8 cellular contexts compared by ENCODE assay signal in the genomic region with DNA sequence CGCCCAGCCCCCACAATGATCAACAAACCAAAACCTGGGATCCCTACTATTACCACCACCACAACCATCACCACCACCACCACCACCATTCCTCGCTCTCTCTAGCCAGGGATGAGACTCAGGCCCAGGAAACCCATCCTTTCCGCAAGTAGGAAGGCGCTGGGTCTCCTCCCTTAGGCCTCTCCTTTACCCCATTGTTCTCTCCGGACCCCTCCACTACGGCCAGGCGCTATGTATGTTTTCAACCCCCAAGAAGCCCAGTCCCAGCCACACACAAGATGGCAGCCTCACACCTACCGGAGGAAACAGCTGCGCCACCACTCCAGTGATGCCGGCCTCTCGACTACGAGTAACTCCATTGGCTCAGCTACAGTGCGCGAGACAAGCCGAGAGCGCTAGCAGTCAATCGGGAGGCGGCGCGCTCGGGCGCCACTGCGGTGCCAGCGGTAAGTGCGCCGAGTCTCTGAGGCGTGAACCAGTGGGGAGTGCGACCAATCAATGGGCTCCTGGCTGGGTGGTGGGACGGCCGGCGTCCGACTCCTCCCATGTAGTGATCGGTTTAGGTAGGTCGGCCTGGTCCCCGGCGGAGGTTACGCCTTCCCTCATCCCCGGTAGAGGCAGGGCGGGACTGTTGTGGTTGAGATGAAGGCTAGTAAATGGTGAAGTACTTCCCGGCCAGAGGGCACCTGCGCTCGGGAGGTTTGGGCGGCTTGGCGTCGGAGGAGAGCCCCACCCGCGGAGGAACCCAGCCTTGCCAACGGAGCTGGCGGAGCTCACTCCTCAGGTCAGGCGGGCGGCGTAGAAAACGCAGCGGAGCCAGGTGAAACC. TPM values are rescaled to one million over a fixed set of nuclear protein-coding genes. Genes with fewer than 3 reads are reported as not detected.
DNase-seq lines count a peak whose midpoint lies in the region; ATAC-seq lines count a peak whose summit lies in the region.

A gene (minus strand): TSS at position 376 of the 828 bp plus-strand sequence. CDS start 61,154 bp downstream, outside the sequence.
A gene with protein sequence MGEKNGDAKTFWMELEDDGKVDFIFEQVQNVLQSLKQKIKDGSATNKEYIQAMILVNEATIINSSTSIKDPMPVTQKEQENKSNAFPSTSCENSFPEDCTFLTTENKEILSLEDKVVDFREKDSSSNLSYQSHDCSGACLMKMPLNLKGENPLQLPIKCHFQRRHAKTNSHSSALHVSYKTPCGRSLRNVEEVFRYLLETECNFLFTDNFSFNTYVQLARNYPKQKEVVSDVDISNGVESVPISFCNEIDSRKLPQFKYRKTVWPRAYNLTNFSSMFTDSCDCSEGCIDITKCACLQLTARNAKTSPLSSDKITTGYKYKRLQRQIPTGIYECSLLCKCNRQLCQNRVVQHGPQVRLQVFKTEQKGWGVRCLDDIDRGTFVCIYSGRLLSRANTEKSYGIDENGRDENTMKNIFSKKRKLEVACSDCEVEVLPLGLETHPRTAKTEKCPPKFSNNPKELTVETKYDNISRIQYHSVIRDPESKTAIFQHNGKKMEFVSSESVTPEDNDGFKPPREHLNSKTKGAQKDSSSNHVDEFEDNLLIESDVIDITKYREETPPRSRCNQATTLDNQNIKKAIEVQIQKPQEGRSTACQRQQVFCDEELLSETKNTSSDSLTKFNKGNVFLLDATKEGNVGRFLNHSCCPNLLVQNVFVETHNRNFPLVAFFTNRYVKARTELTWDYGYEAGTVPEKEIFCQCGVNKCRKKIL (plus strand): TSS at position 586 of the 828 bp plus-strand sequence. CDS start 7,620 bp downstream, outside the sequence.

- H3K4me3 Mint-ChIP-seq in activated CD4-positive, alpha-beta T cell treated with anti-CD3 and anti-CD28 coated beads for 36 hours = peak within 1 kb of the TSS; percentile 100

- H3K27ac ChIP-seq in cingulate gyrus (ENCODE audit: low read depth, low read length) = peak within 1 kb of the TSS; percentile 98

- H3K27me3 Mint-ChIP-seq in activated CD4-positive, alpha-beta T cell treated with anti-CD3 and anti-CD28 coated beads for 36 hours = no peaks in the 10 kb centered on the region

- H3K36me3 Mint-ChIP-seq in activated CD4-positive, alpha-beta T cell treated with anti-CD3 and anti-CD28 coated beads for 36 hours (ENCODE audit: low read depth) = peaks cover 12% of the 10 kb centered on the region

- ATAC-seq in GM19043 (IDR thresholded peaks at IDR 0.05; ENCODE audit: low read depth, unreplicated experiment) (peak; percentile 92), HG03378 (IDR thresholded peaks at IDR 0.05; ENCODE audit: unreplicated experiment) (peak; percentile 96)
- peak; percentile 94 for ATAC-seq in activated CD4-positive, alpha-beta T cell treated with anti-CD3 and anti-CD28 coated beads for 36 hours

- intact Hi-C loops in activated CD4-positive, alpha-beta T cell treated with anti-CD3 and anti-CD28 coated beads for 36 hours (cut with DNase I, micrococcal nuclease) = loop anchor here (1.0 to 10.0 kb wide), 19 partner anchors 50 to 1467 kb away; a partner anchor contains a TSS

- CTCF ChIA-PET in activated CD4-positive, alpha-beta T cell treated with anti-CD3 and anti-CD28 coated beads for 36 hours (lab: Charles Lee) = interaction anchor here (0.6 to 1.3 kb wide), 6 partner anchors 11 to 561 kb away, joined by 3 to 5 read pairs (median 3); a partner anchor contains a TSS

- H3K4me1 Mint-ChIP-seq in activated CD4-positive, alpha-beta T cell treated with anti-CD3 and anti-CD28 coated beads for 36 hours = peaks cover 57% of the 10 kb centered on the region

- no peaks in the 10 kb centered on the region for H3K9me3 Mint-ChIP-seq in activated CD4-positive, alpha-beta T cell treated with anti-CD3 and anti-CD28 coated beads for 36 hours (ENCODE audit: low read depth)

- POLR2A ChIA-PET in activated CD4-positive, alpha-beta T cell treated with anti-CD3 and anti-CD28 coated beads for 36 hours (lab: Charles Lee) = interaction anchor here (0.7 to 4.3 kb wide), 6 partner anchors 8 to 349 kb away, joined by 3 to 30 read pairs (median 4); a partner anchor contains a TSS

- DNase-seq in Ammon's horn (ENCODE audit: low spot score) = peak; percentile 100
- DNase-seq in NCI-H446 treated with DMSO at 0.1 percent for 48 hours (lab: John Stamatoyannopoulos, UW) = peak; percentile 95
- DNase-seq in activated CD4-positive, alpha-beta T cell treated with anti-CD3 and anti-CD28 coated beads for 36 hours = peak; percentile 99
- DNase-seq in kidney glomerular epithelial cell (lab: John Stamatoyannopoulos, UW) = peak; percentile 95
- peak; percentile 93 to 97 for DNase-seq in stimulated activated CD4-positive, alpha-beta T cell treated with anti-CD3 and anti-CD28 coated beads, Interleukin-1b, Interleukin-23, amount 100 ng/mL, for 1 hour (ENCODE audit: low read depth in 2 of 2)

- H3K27ac Mint-ChIP-seq in activated CD4-positive, alpha-beta T cell treated with anti-CD3 and anti-CD28 coated beads for 36 hours = peak within 1 kb of the TSS; percentile 100

RNA-seq across cellular contexts. Expression of the first gene that starts in this region (rescaled TPM):
- 1 to 10 TPM; 4.8 to 5.7 TPM for total RNA-seq in activated CD4-positive, alpha-beta T cell treated with anti-CD3 and anti-CD28 coated beads for 36 hours

RNA-seq across cellular contexts. Expression of the second gene that starts in this region (rescaled TPM):
- 10 to 100 TPM; 14.2 to 15.1 TPM for total RNA-seq in activated CD4-positive, alpha-beta T cell treated with anti-CD3 and anti-CD28 coated beads for 36 hours

Comparison
In these comparisons a context has a peak if more than half of its experiments do, and no peak if none do; other contexts are left out.
1. Peak in every context shown above with its lines: DNase-seq, ATAC-seq and H3K27ac ChIP-seq.